1 cellular context compared by ENCODE assay signal in genomic region chr16:88373927-88374492, GRCh38.
TF ChIP-seq lines count a peak whose summit lies in the region.

No MANE protein-coding gene starts in this region.

TF ChIP-seq in SK-N-SH, 30 proteins besides CTCF, POLR2A, EP300 and RAD21 (continued from another document):
- TF ChIP-seq PBX3 (IDR thresholded peaks at IDR 0.05) (no peak), YY1 (IDR thresholded peaks at IDR 0.05; ENCODE audit: low read depth) (no peak), ZBTB33 (IDR thresholded peaks at IDR 0.05; ENCODE audit: borderline replicate concordance, low read depth) (no peak), USF1 (IDR thresholded peaks at IDR 0.05; ENCODE audit: borderline replicate concordance, low read depth) (no peak), FOSL2 (IDR thresholded peaks at IDR 0.05; ENCODE audit: borderline replicate concordance, low read depth) (no peak)
TF ChIP-seq in SK-N-SH: peak in this region for 0.
